In genomic region chr1:30857964-30858363, GRCh38 we compare ENCODE assay signal across 1 cellular context.
TF ChIP-seq lines count a peak whose summit lies in the region.

No MANE protein-coding gene starts in this region.

TF ChIP-seq in GM23338, 12 proteins besides CTCF, POLR2A, EP300 and RAD21 (continued from another document):
- TF ChIP-seq REST (IDR thresholded peaks at IDR 0.05; ENCODE audit: unreplicated experiment) (no peak), STAT1 (IDR thresholded peaks at IDR 0.05; ENCODE audit: unreplicated experiment) (no peak), ZNF331 (CRISPR knock-in tag; IDR thresholded peaks at IDR 0.05; ENCODE audit: low read depth) (no peak), NANOG (IDR thresholded peaks at IDR 0.05; ENCODE audit: borderline replicate concordance) (no peak), EZH2 (IDR thresholded peaks at IDR 0.05; ENCODE audit: low read depth, unreplicated experiment) (no peak), CREB1 (CRISPR knock-in tag; IDR thresholded peaks at IDR 0.05; ENCODE audit: low read depth) (no peak)
